In the genomic region with DNA sequence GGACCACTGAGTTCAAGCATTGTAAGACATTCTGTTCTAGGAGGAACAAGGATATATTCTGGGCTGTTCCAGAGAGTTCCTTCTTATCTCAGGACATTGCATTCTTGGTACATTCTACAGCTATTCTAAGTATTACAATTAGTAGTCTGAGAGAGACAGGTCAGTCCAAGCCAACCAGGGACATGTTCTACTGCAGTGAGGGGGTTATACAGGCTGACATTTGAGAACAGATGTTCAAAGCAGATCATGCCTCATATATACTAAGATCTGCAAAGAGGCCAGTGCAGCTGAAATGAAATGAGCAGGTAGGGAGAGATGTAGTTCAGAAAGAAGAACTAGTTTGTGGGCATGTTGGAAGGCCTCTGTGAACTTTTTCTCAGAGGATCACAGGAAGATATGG, we compare ENCODE assay signal across 25 cellular contexts.
DNase-seq lines count a peak whose midpoint lies in the region; ATAC-seq, FAIRE-seq and TF ChIP-seq lines count a peak whose summit lies in the region.
"Had no signal": no experiment of that assay in that cellular context is flagged by ENCODE, and none has a peak within 500 bp of the region (broad histone marks: within the 10 kb centered on the region; RNA-seq: fewer than 3 reads in every experiment).

No MANE protein-coding gene starts in this region.

- TF ChIP-seq RAD21 in K562 (CRISPR knock-in tag; conservative IDR thresholded peaks at IDR 0.05 in 1 of 2, IDR thresholded peaks at IDR 0.05 in 1 of 2), result no peak

- no peak for TF ChIP-seq EP300 in K562 (IDR thresholded peaks at IDR 0.05; ENCODE audit: low read length)

- H3K27ac ChIP-seq in K562 (ENCODE audit: extremely low read depth, low read depth, low read length), result peak overlapping the region; percentile 41; the same call in 2 of the 3 replicates
- H3K27ac ChIP-seq in ascending aorta, result no peak overlapping the region
- H3K27ac ChIP-seq: 22Rv1, BLaER1, C4-2B had no signal

- CTCF ChIA-PET in K562 (lab: Yijun Ruan, JAX; ENCODE audit: low intra/inter-chr PET ratio), result no interaction called here

- no peak overlapping the region for H3K4me3 ChIP-seq in K562
- H3K4me3 ChIP-seq in ascending aorta, result no peak overlapping the region
- H3K4me3 ChIP-seq: BLaER1, HAP-1 had no signal

- peak; percentile 66 for FAIRE-seq in K562 (lab: Jason Lieb, UNC)
- FAIRE-seq: A204.1, D721Med, GM12891, GM18507, H54 had no signal

- intact Hi-C loops in K562 (cut with micrococcal nuclease), result no loop called here
- intact Hi-C loops in ascending aorta (cut with DNase I), result no loop called here

- H4K20me1 ChIP-seq in K562 (replicated peaks; ENCODE audit: control insufficient read depth, insufficient read depth, low read length), result no peaks in the 10 kb centered on the region
- H4K20me1 ChIP-seq: BLaER1 had no signal

- H3K4me3 Mint-ChIP-seq in stimulated activated naive CD8-positive, alpha-beta T cell treated with anti-CD3 and anti-CD28 coated beads, Interleukin-15, amount 100 ng/mL, for 72 hours, result no peak overlapping the region
- H3K4me3 Mint-ChIP-seq: B cell; CD4-positive, alpha-beta T cell; CD8-positive, alpha-beta memory T cell; HFFc6 had no signal

- H3K9me3 ChIP-seq in K562 (replicated peaks; ENCODE audit: control insufficient read depth, insufficient read depth, low read depth, low read length), result no peaks in the 10 kb centered on the region
- no peaks in the 10 kb centered on the region for H3K9me3 ChIP-seq in ascending aorta
- H3K9me3 ChIP-seq: BLaER1, HAP-1 had no signal

- H3K27me3 Mint-ChIP-seq in stimulated activated naive CD8-positive, alpha-beta T cell treated with anti-CD3 and anti-CD28 coated beads, Interleukin-15, amount 100 ng/mL, for 72 hours, result no peaks in the 10 kb centered on the region
- H3K27me3 Mint-ChIP-seq: B cell; CD4-positive, alpha-beta T cell; CD8-positive, alpha-beta memory T cell had no signal

- no peaks in the 10 kb centered on the region for H3K4me1 Mint-ChIP-seq in stimulated activated naive CD8-positive, alpha-beta T cell treated with anti-CD3 and anti-CD28 coated beads, Interleukin-15, amount 100 ng/mL, for 72 hours
- H3K4me1 Mint-ChIP-seq: B cell; CD8-positive, alpha-beta memory T cell had no signal

- ATAC-seq in stimulated activated naive CD8-positive, alpha-beta T cell treated with anti-CD3 and anti-CD28 coated beads, Interleukin-15, Interleukin-2, amounts not matched to agents 100 U/mL and 50 U/mL, for 24 hours, result peak; percentile 36
- ATAC-seq in stimulated activated naive CD8-positive, alpha-beta T cell treated with anti-CD3 and anti-CD28 coated beads, Interleukin-15, amount 100 ng/mL, for 72 hours, result no peak
- ATAC-seq in K562 (peak; percentile 83), GM21528 (IDR thresholded peaks at IDR 0.05; ENCODE audit: low FRiP score, unreplicated experiment) (no peak)

- POLR2A ChIA-PET in K562 (lab: Yijun Ruan, JAX), result no interaction called here

- TF ChIP-seq CTCF in K562 (IDR thresholded peaks at IDR 0.05 in 2 of 3, conservative IDR thresholded peaks at IDR 0.05 in 1 of 3; ENCODE audit: insufficient read depth in 2 of 3, low read depth in 1 of 3, low read length in 3 of 3) (no peak), ascending aorta (IDR thresholded peaks at IDR 0.05) (no peak)

- H3K9ac ChIP-seq in K562 (ENCODE audit: insufficient read depth in 1 of 2, low read depth in 2 of 2, low read length in 2 of 2), result no peak overlapping the region
- H3K9ac ChIP-seq: BLaER1 had no signal

- no peak for TF ChIP-seq POLR2A in K562 (conservative IDR thresholded peaks at IDR 0.05)

- H3K27ac Mint-ChIP-seq in stimulated activated naive CD8-positive, alpha-beta T cell treated with anti-CD3 and anti-CD28 coated beads, Interleukin-15, amount 100 ng/mL, for 72 hours, result peak overlapping the region in 1 of 2 donors; percentile 17
- H3K27ac Mint-ChIP-seq: B cell; CD4-positive, alpha-beta T cell; CD8-positive, alpha-beta memory T cell; HFFc6 had no signal

- no peaks in the 10 kb centered on the region for H3K79me2 ChIP-seq in K562 (ENCODE audit: control insufficient read depth, insufficient read depth, low read length)

- no peaks in the 10 kb centered on the region for H3K27me3 ChIP-seq in K562 (ENCODE audit: control insufficient read depth in 2 of 2, insufficient read depth in 2 of 2, low read length in 2 of 2)
- no peaks in the 10 kb centered on the region for H3K27me3 ChIP-seq in ascending aorta
- H3K27me3 ChIP-seq: BLaER1 had no signal

- no TSS peak for BruUV-seq in K562 (replicated peaks; lab: Mats Ljungman, UMichigan)

- H3K9me1 ChIP-seq in K562 (ENCODE audit: control insufficient read depth, insufficient read depth, low read length), result no peaks in the 10 kb centered on the region

- H3K4me1 ChIP-seq in K562 (replicated peaks in 1 of 2; ENCODE audit: control insufficient read depth in 2 of 2, insufficient read depth in 2 of 2, low read length in 2 of 2) (peaks cover 3 to 7% of the 10 kb centered on the region in 2 experiments; a peak in 3 of 5 replicates), ascending aorta (no peaks in the 10 kb centered on the region)
- H3K4me1 ChIP-seq: BLaER1, HAP-1 had no signal

- H3K4me2 ChIP-seq in K562 (ENCODE audit: insufficient read depth, low read length), result no peak overlapping the region; the same call in 1 of the 2 replicates
- H3K4me2 ChIP-seq: BLaER1 had no signal

- H3K36me3 ChIP-seq in K562 (ENCODE audit: control insufficient read depth, insufficient read depth, low read length) (no peaks in the 10 kb centered on the region), ascending aorta (no peaks in the 10 kb centered on the region)
- H3K36me3 ChIP-seq: BLaER1, HAP-1 had no signal

- in situ Hi-C loops in K562 (cut with MboI), result no loop called here

- DNase-seq in stimulated activated naive CD8-positive, alpha-beta T cell treated with anti-CD3 and anti-CD28 coated beads, Interleukin-15, Interleukin-2, amounts not matched to agents 100 U/mL and 50 U/mL, for 24 hours, result no peak
- DNase-seq in stimulated activated naive CD8-positive, alpha-beta T cell treated with anti-CD3 and anti-CD28 coated beads, Interleukin-15, amount 100 ng/mL, for 72 hours, result no peak
- DNase-seq in K562 (ENCODE audit: extremely low read depth in 1 of 4, low spot score in 3 of 4) (peak in 1 of 4 experiments; percentile 19), non-pigmented ciliary epithelial cell (ENCODE audit: low read depth) (peak; percentile 1), CD1c-positive myeloid dendritic cell (ENCODE audit: extremely low spot score) (no peak), iPS-NIHi11 (ENCODE audit: low spot score) (no peak), ascending aorta (ENCODE audit: low spot score in 2 of 2) (no peak)
- DNase-seq: CD4-positive, alpha-beta T cell; CD8-positive, alpha-beta memory T cell; DMS 273 treated with DMSO at 0.1 percent for 48 hours; DMS79; GF-D8; GOT3; HFFc6 had no signal

- H2AFZ ChIP-seq in K562 (ENCODE audit: low read depth, low read length), result peak overlapping the region; percentile 40

- H3K9me3 Mint-ChIP-seq in stimulated activated naive CD8-positive, alpha-beta T cell treated with anti-CD3 and anti-CD28 coated beads, Interleukin-15, amount 100 ng/mL, for 72 hours, result peaks cover 5% of the 10 kb centered on the region in 2 donors
- H3K9me3 Mint-ChIP-seq: CD4-positive, alpha-beta T cell; HFFc6 had no signal

TF ChIP-seq in K562, 482 proteins besides CTCF, POLR2A, EP300 and RAD21:
- TF ChIP-seq ZNF395 (CRISPR knock-in tag; IDR thresholded peaks at IDR 0.05), result no peak
- TF ChIP-seq TEAD4 (IDR thresholded peaks at IDR 0.05; ENCODE audit: low read length), result peak; percentile 19; the same call in 1 of the 2 replicates
- TF ChIP-seq TEAD4 (CRISPR knock-in tag; IDR thresholded peaks at IDR 0.05; ENCODE audit: borderline replicate concordance), result no peak
- TF ChIP-seq SAFB2 (IDR thresholded peaks at IDR 0.05; ENCODE audit: borderline replicate concordance, low read depth, low read length, severe bottlenecking), result no peak
- no peak for TF ChIP-seq L3MBTL2 (IDR thresholded peaks at IDR 0.05)
- TF ChIP-seq SP2 (IDR thresholded peaks at IDR 0.05; ENCODE audit: extremely low read depth, low read depth, low read length, poor library complexity, severe bottlenecking), result no peak
- no peak for TF ChIP-seq BACH1 (tag; IDR thresholded peaks at IDR 0.05)
- TF ChIP-seq ARHGAP35 (IDR thresholded peaks at IDR 0.05; ENCODE audit: partially characterized antibody), result no peak
- peak; percentile 27; the same call in 1 of the 2 replicates for TF ChIP-seq ARID1B (IDR thresholded peaks at IDR 0.05)
- TF ChIP-seq CBX8 (IDR thresholded peaks at IDR 0.05; ENCODE audit: borderline replicate concordance, extremely low read depth, low read depth, low read length, poor library complexity, severe bottlenecking), result no peak
- peak; percentile 58 for TF ChIP-seq TCF3 (CRISPR knock-in tag; IDR thresholded peaks at IDR 0.05)
- no peak for TF ChIP-seq CREB1 (IDR thresholded peaks at IDR 0.05)
- TF ChIP-seq CREB1 (CRISPR knock-in tag; IDR thresholded peaks at IDR 0.05), result no peak

Comparison
In these comparisons a context has a peak if more than half of its experiments do, and no peak if none do; other contexts are left out.
1. ATAC-seq: peak in stimulated activated naive CD8-positive, alpha-beta T cell treated with anti-CD3 and anti-CD28 coated beads, Interleukin-15, Interleukin-2, amounts not matched to agents 100 U/mL and 50 U/mL, for 24 hours (single experiment) and K562 (single experiment); none in stimulated activated naive CD8-positive, alpha-beta T cell treated with anti-CD3 and anti-CD28 coated beads, Interleukin-15, amount 100 ng/mL, for 72 hours (single experiment) and GM21528 (single experiment).